23 cellular contexts compared by ENCODE assay signal in the genomic region with DNA sequence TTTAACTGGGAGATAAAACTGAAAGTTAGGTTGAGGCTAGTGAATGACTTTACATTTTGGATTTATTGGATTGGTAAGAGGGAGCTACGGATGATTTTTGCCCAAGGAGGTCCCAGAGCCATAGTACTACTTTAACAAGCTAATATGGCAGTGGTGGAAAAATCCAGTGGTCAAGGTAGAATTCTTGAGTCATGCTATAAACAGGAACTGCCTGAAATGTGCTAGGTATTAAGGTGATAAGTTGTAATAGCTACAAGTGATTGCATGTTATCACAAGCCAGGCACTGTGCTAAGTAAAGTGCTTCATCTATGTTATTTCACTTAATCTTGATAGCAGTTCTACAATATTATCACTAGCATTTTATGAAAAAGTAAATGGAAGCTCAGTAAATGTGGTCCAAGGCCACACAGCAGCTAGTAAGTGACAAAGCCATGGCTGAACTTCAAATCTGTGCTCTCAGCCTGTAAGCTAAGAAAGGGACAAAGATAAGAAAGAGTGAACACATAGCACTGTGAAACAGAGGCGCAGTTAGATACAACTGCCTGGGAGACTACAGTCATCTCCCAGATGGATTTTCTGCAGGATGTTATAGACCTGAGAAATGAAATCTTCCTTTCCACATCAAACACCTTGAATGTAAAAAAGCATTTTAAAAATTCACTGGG.
"Had no signal": no experiment of that assay in that cellular context is flagged by ENCODE, and none has a peak within 500 bp of the region (broad histone marks: within the 10 kb centered on the region; RNA-seq: fewer than 3 reads in every experiment).

No MANE protein-coding gene starts in this region.

- ATAC-seq: activated CD8-positive, alpha-beta memory T cell treated with anti-CD3 and anti-CD28 coated beads, Interleukin-2, amount 10 ng/mL, durations not matched to agents 7 days and 5 days; PC-3; T-helper 17 cell had no signal

- H3K4me1 Mint-ChIP-seq: activated B cell treated with CpG ODN at 0.5 μM for 24 hours; activated CD4-positive, alpha-beta T cell treated with anti-CD3 and anti-CD28 coated beads, Interleukin-2, amount 10 ng/mL, durations not matched to agents 24 days and 14 days; activated CD8-positive, alpha-beta memory T cell treated with anti-CD3 and anti-CD28 coated beads, Interleukin-2, amount 10 ng/mL, durations not matched to agents 7 days and 5 days; T-helper 17 cell had no signal

- H3K27me3 ChIP-seq: brain microvascular endothelial cell had no signal

- H3K27ac ChIP-seq: brain microvascular endothelial cell had no signal

- H3K4me3 Mint-ChIP-seq: activated B cell treated with CpG ODN at 0.5 μM for 24 hours; activated CD4-positive, alpha-beta T cell treated with anti-CD3 and anti-CD28 coated beads, Interleukin-2, amount 10 ng/mL, durations not matched to agents 24 days and 14 days; activated CD8-positive, alpha-beta memory T cell treated with anti-CD3 and anti-CD28 coated beads, Interleukin-2, amount 10 ng/mL, durations not matched to agents 7 days and 5 days; activated naive CD4-positive, alpha-beta T cell treated with anti-CD3 and anti-CD28 coated beads for 36 hours; activated naive CD8-positive, alpha-beta T cell; activated T-cell treated with anti-CD3 and anti-CD28 coated beads, Interleukin-2, amount 50 U/mL, for 24 hours; T-helper 17 cell had no signal

- H3K36me3 Mint-ChIP-seq: activated CD8-positive, alpha-beta memory T cell treated with anti-CD3 and anti-CD28 coated beads, Interleukin-2, amount 10 ng/mL, durations not matched to agents 7 days and 5 days; activated naive CD8-positive, alpha-beta T cell had no signal

- H3K27ac Mint-ChIP-seq: activated B cell treated with CpG ODN at 0.5 μM for 24 hours; activated CD4-positive, alpha-beta T cell treated with anti-CD3 and anti-CD28 coated beads, Interleukin-2, amount 10 ng/mL, durations not matched to agents 24 days and 14 days; activated CD8-positive, alpha-beta memory T cell treated with anti-CD3 and anti-CD28 coated beads, Interleukin-2, amount 10 ng/mL, durations not matched to agents 7 days and 5 days; activated naive CD4-positive, alpha-beta T cell treated with anti-CD3 and anti-CD28 coated beads for 36 hours; activated naive CD8-positive, alpha-beta T cell; activated T-cell treated with anti-CD3 and anti-CD28 coated beads, Interleukin-2, amount 50 U/mL, for 24 hours; T-helper 17 cell had no signal

- H3K36me3 ChIP-seq: brain microvascular endothelial cell had no signal

- DNase-seq: activated B cell treated with CpG ODN at 0.5 μM for 24 hours; activated CD4-positive, alpha-beta T cell treated with anti-CD3 and anti-CD28 coated beads for 1 hour; activated CD4-positive, alpha-beta T cell treated with anti-CD3 and anti-CD28 coated beads, Interleukin-2, amount 10 ng/mL, durations not matched to agents 24 days and 14 days; activated CD4-positive, alpha-beta T cell treated with anti-CD3 and anti-CD28 coated beads, Interleukin-2, amount 50 U/mL, for 48 hours; activated CD8-positive, alpha-beta memory T cell treated with anti-CD3 and anti-CD28 coated beads, Interleukin-2, amount 10 ng/mL, durations not matched to agents 7 days and 5 days; activated gamma-delta T cell; activated naive CD4-positive, alpha-beta T cell treated with anti-CD3 and anti-CD28 coated beads for 36 hours; activated T-cell treated with anti-CD3 and anti-CD28 coated beads, Interleukin-2, amount 50 U/mL, for 24 hours; brain microvascular endothelial cell; central memory CD4-positive, alpha-beta T cell; MM.1S; NCI-H1105; NCI-H1436; NCI-H1694 treated with DMSO at 0.1 percent for 48 hours; NCI-H2081; NCI-H510A treated with DMSO at 0.1 percent for 48 hours; NCI-H69; NK-92 treated with Interleukin-12 subunit alpha and Interleukin-12 subunit beta, amount 100 ng/mL, for 24 hours; PC-3; SIG-M5; T-helper 17 cell; T1000 had no signal

- H3K9me3 Mint-ChIP-seq: activated B cell treated with CpG ODN at 0.5 μM for 24 hours; activated CD4-positive, alpha-beta T cell treated with anti-CD3 and anti-CD28 coated beads, Interleukin-2, amount 10 ng/mL, durations not matched to agents 24 days and 14 days; activated naive CD4-positive, alpha-beta T cell treated with anti-CD3 and anti-CD28 coated beads for 36 hours; activated T-cell treated with anti-CD3 and anti-CD28 coated beads, Interleukin-2, amount 50 U/mL, for 24 hours had no signal
